32 cellular contexts compared by ENCODE assay signal in genomic region chr7:158375034-158375433, GRCh38.
DNase-seq lines count a peak whose midpoint lies in the region; ATAC-seq and TF ChIP-seq lines count a peak whose summit lies in the region.
"Had no signal": no experiment of that assay in that cellular context is flagged by ENCODE, and none has a peak within 500 bp of the region (broad histone marks: within the 10 kb centered on the region; RNA-seq: fewer than 3 reads in every experiment).

No MANE protein-coding gene starts in this region.

- no peaks in the 10 kb centered on the region for H3K9me3 ChIP-seq in T-helper 17 cell (ENCODE audit: control insufficient read depth, low read length, poor library complexity, severe bottlenecking)
- H3K9me3 ChIP-seq: MG63, Peyer's patch, prostate gland had no signal

- TF ChIP-seq CTCF in type B pancreatic cell (conservative IDR thresholded peaks at IDR 0.05) = no peak

- peaks cover 15% of the 10 kb centered on the region for H3K27me3 Mint-ChIP-seq in T-helper 17 cell
- H3K27me3 Mint-ChIP-seq in type B pancreatic cell = peaks cover 8% of the 10 kb centered on the region
- H3K27me3 Mint-ChIP-seq: activated B cell treated with CpG ODN at 0.5 μM for 24 hours; activated CD4-positive, alpha-beta T cell treated with anti-CD3 and anti-CD28 coated beads, Interleukin-2, amount 10 ng/mL, durations not matched to agents 7 days and 5 days had no signal

- H3K27ac Mint-ChIP-seq in T-helper 17 cell (peak overlapping the region; percentile 93), type B pancreatic cell (no peak overlapping the region)
- H3K27ac Mint-ChIP-seq in stimulated activated effector memory CD8-positive, alpha-beta T cell treated with anti-CD3 and anti-CD28 coated beads, Interleukin-12 subunit alpha, Interleukin-12 subunit beta, amount 100 ng/mL, for 72 hours = peak overlapping the region; percentile 87
- H3K27ac Mint-ChIP-seq: activated B cell treated with CpG ODN at 0.5 μM for 24 hours; activated CD4-positive, alpha-beta T cell treated with anti-CD3 and anti-CD28 coated beads, Interleukin-2, amount 10 ng/mL, durations not matched to agents 7 days and 5 days; activated naive CD8-positive, alpha-beta T cell treated with anti-CD3 and anti-CD28 coated beads, Interleukin-2, amount 50 U/mL, for 24 hours had no signal

- ATAC-seq in T-helper 17 cell = no peak
- ATAC-seq in stimulated activated effector memory CD8-positive, alpha-beta T cell treated with anti-CD3 and anti-CD28 coated beads, Interleukin-12 subunit alpha, Interleukin-12 subunit beta, amount 100 ng/mL, for 72 hours = no peak
- ATAC-seq in GM19397 (IDR thresholded peaks at IDR 0.05; ENCODE audit: unreplicated experiment) = no peak
- ATAC-seq: activated naive CD8-positive, alpha-beta T cell treated with anti-CD3 and anti-CD28 coated beads, Interleukin-2, amount 50 U/mL, for 24 hours; activated T-cell treated with anti-CD3 and anti-CD28 coated beads, Interleukin-2, amount 50 U/mL, for 4 hours; naive thymus-derived CD8-positive, alpha-beta T cell; sciatic nerve had no signal

- H3K4me3 Mint-ChIP-seq in T-helper 17 cell = no peak overlapping the region
- peak overlapping the region; percentile 53 for H3K4me3 Mint-ChIP-seq in stimulated activated effector memory CD8-positive, alpha-beta T cell treated with anti-CD3 and anti-CD28 coated beads, Interleukin-12 subunit alpha, Interleukin-12 subunit beta, amount 100 ng/mL, for 72 hours
- H3K4me3 Mint-ChIP-seq in type B pancreatic cell = no peak overlapping the region
- H3K4me3 Mint-ChIP-seq: activated B cell treated with CpG ODN at 0.5 μM for 24 hours; activated CD4-positive, alpha-beta T cell treated with anti-CD3 and anti-CD28 coated beads, Interleukin-2, amount 10 ng/mL, durations not matched to agents 7 days and 5 days; activated naive CD8-positive, alpha-beta T cell treated with anti-CD3 and anti-CD28 coated beads, Interleukin-2, amount 50 U/mL, for 24 hours; activated T-cell treated with anti-CD3 and anti-CD28 coated beads, Interleukin-2, amount 50 U/mL, for 4 hours; CD8-positive, alpha-beta memory T cell had no signal

- peak; percentile 24 for DNase-seq in activated effector memory CD4-positive, alpha-beta T cell treated with anti-CD3 and anti-CD28 coated beads, Interleukin-2, amount 50 U/mL, for 16 hours
- DNase-seq in activated effector memory CD4-positive, alpha-beta T cell treated with Interleukin-2 at 50 U/mL for 16 hours = no peak
- DNase-seq in NCI-H69 (lab: John Stamatoyannopoulos, UW) (peak; percentile 75), T-helper 17 cell (no peak), type B pancreatic cell (ENCODE audit: extremely low spot score, unreplicated experiment) (no peak)
- no peak for DNase-seq in stimulated activated effector memory CD8-positive, alpha-beta T cell treated with anti-CD3 and anti-CD28 coated beads, Interleukin-12 subunit alpha, Interleukin-12 subunit beta, amount 100 ng/mL, for 72 hours (ENCODE audit: low spot score in 2 of 2)
- no peak for DNase-seq in stimulated activated naive CD4-positive, alpha-beta T cell (lab: John Stamatoyannopoulos, UW)
- DNase-seq: activated B cell treated with CpG ODN at 0.5 μM for 24 hours; activated CD4-positive, alpha-beta T cell treated with anti-CD3 and anti-CD28 coated beads, Interleukin-2, amount 10 ng/mL, durations not matched to agents 7 days and 5 days; activated naive CD4-positive, alpha-beta T cell; activated naive CD8-positive, alpha-beta T cell treated with anti-CD3 and anti-CD28 coated beads, Interleukin-2, amount 50 U/mL, for 24 hours; activated T-cell treated with anti-CD3 and anti-CD28 coated beads, Interleukin-2, amount 50 U/mL, for 4 hours; CD8-positive, alpha-beta memory T cell; central memory CD4-positive, alpha-beta T cell; cortex of kidney; DMS79 treated with DMSO at 0.1 percent for 48 hours; effector memory CD4-positive, alpha-beta T cell; erythroblast; GF-D8; hypothalamus; KBM-7; naive thymus-derived CD8-positive, alpha-beta T cell; NCI-H2107; NCI-H446 treated with DMSO at 0.1 percent for 48 hours; stimulated activated CD4-positive, alpha-beta T cell treated with anti-CD3 and anti-CD28 coated beads, Interleukin-4, amount 100 ng/mL, for 1 hour; T-helper 1 cell; trophoblast cell had no signal

- peaks cover 14% of the 10 kb centered on the region for H3K4me1 Mint-ChIP-seq in T-helper 17 cell
- H3K4me1 Mint-ChIP-seq in stimulated activated effector memory CD8-positive, alpha-beta T cell treated with anti-CD3 and anti-CD28 coated beads, Interleukin-12 subunit alpha, Interleukin-12 subunit beta, amount 100 ng/mL, for 72 hours = peaks cover 26% of the 10 kb centered on the region
- no peaks in the 10 kb centered on the region for H3K4me1 Mint-ChIP-seq in type B pancreatic cell (ENCODE audit: unreplicated experiment)
- H3K4me1 Mint-ChIP-seq: activated B cell treated with CpG ODN at 0.5 μM for 24 hours; activated CD4-positive, alpha-beta T cell treated with anti-CD3 and anti-CD28 coated beads, Interleukin-2, amount 10 ng/mL, durations not matched to agents 7 days and 5 days had no signal

- H3K36me3 Mint-ChIP-seq in T-helper 17 cell (ENCODE audit: low read depth) (no peaks in the 10 kb centered on the region), type B pancreatic cell (no peaks in the 10 kb centered on the region)
- H3K36me3 Mint-ChIP-seq in stimulated activated effector memory CD8-positive, alpha-beta T cell treated with anti-CD3 and anti-CD28 coated beads, Interleukin-12 subunit alpha, Interleukin-12 subunit beta, amount 100 ng/mL, for 72 hours = peaks cover 6% of the 10 kb centered on the region
- H3K36me3 Mint-ChIP-seq: CD8-positive, alpha-beta memory T cell; naive thymus-derived CD8-positive, alpha-beta T cell had no signal

- peaks cover 2% of the 10 kb centered on the region for H3K9me3 Mint-ChIP-seq in stimulated activated effector memory CD8-positive, alpha-beta T cell treated with anti-CD3 and anti-CD28 coated beads, Interleukin-12 subunit alpha, Interleukin-12 subunit beta, amount 100 ng/mL, for 72 hours
- H3K9me3 Mint-ChIP-seq in type B pancreatic cell = no peaks in the 10 kb centered on the region

Comparison
In these comparisons a context has a peak if more than half of its experiments do, and no peak if none do; other contexts are left out.
1. DNase-seq: peak in activated effector memory CD4-positive, alpha-beta T cell treated with anti-CD3 and anti-CD28 coated beads, Interleukin-2, amount 50 U/mL, for 16 hours (single experiment) and NCI-H69 (single experiment); none in activated effector memory CD4-positive, alpha-beta T cell treated with Interleukin-2 at 50 U/mL for 16 hours (single experiment), T-helper 17 cell (0 of 3), stimulated activated effector memory CD8-positive, alpha-beta T cell treated with anti-CD3 and anti-CD28 coated beads, Interleukin-12 subunit alpha, Interleukin-12 subunit beta, amount 100 ng/mL, for 72 hours (0 of 2), stimulated activated naive CD4-positive, alpha-beta T cell (0 of 6) and type B pancreatic cell (single experiment).